Comparison of ENCODE assay signal across 1 cellular context in genomic region chr10:30502266-30503058, GRCh38.
TF ChIP-seq lines count a peak whose summit lies in the region.

No MANE protein-coding gene starts in this region.

TF ChIP-seq in K562, 482 proteins besides CTCF, POLR2A, EP300 and RAD21 (continued from another document and continues in another):
- no peak for TF ChIP-seq GTF2B (IDR thresholded peaks at IDR 0.05; ENCODE audit: extremely low read depth, insufficient read length)
- TF ChIP-seq CBFB (CRISPR knock-in tag; IDR thresholded peaks at IDR 0.05): no peak
- TF ChIP-seq RCOR1 (IDR thresholded peaks at IDR 0.05; ENCODE audit: borderline replicate concordance in 1 of 2, low read depth in 2 of 2, low read length in 2 of 2): peak in 1 of 2 experiments; percentile 77; a peak in 2 of 4 replicates
- no peak for TF ChIP-seq NBN (IDR thresholded peaks at IDR 0.05; ENCODE audit: low read depth)
- no peak for TF ChIP-seq ARNT (IDR thresholded peaks at IDR 0.05)
- peak; percentile 36; the same call in 1 of the 2 replicates for TF ChIP-seq ADNP (tag; IDR thresholded peaks at IDR 0.05)
- TF ChIP-seq ZNF592 (IDR thresholded peaks at IDR 0.05): 0 out of 2 replicates have a peak, but pooled peaks have one; percentile 28
- no peak for TF ChIP-seq ZFPM2 (CRISPR knock-in tag; IDR thresholded peaks at IDR 0.05)
- TF ChIP-seq ZBTB40 (IDR thresholded peaks at IDR 0.05): no peak
- TF ChIP-seq ZBTB40 (CRISPR knock-in tag; IDR thresholded peaks at IDR 0.05): no peak
- no peak for TF ChIP-seq ERF (CRISPR knock-in tag; IDR thresholded peaks at IDR 0.05)
- TF ChIP-seq E2F6 (IDR thresholded peaks at IDR 0.05; ENCODE audit: borderline replicate concordance in 1 of 2, extremely low read depth in 1 of 2, insufficient read depth in 1 of 2, insufficient read length in 1 of 2, low read depth in 1 of 2, low read length in 1 of 2, poor library complexity in 1 of 2, severe bottlenecking in 1 of 2): peak in 1 of 2 experiments; percentile 23
- TF ChIP-seq ZBTB34 (CRISPR knock-in tag; IDR thresholded peaks at IDR 0.05): no peak
- TF ChIP-seq GMEB1 (CRISPR knock-in tag; IDR thresholded peaks at IDR 0.05): no peak
- no peak for TF ChIP-seq BCOR (IDR thresholded peaks at IDR 0.05)
- no peak for TF ChIP-seq ZNF232 (CRISPR knock-in tag; IDR thresholded peaks at IDR 0.05)
- no peak for TF ChIP-seq ILK (tag; IDR thresholded peaks at IDR 0.05; ENCODE audit: borderline replicate concordance, low read depth)
- no peak for TF ChIP-seq HDGF (IDR thresholded peaks at IDR 0.05)
- TF ChIP-seq ZNF121 (CRISPR knock-in tag; conservative IDR thresholded peaks at IDR 0.05): no peak
- TF ChIP-seq TAL1 (IDR thresholded peaks at IDR 0.05): peak; percentile 28; the same call in 1 of the 2 replicates
- TF ChIP-seq ELK3 (CRISPR knock-in tag; IDR thresholded peaks at IDR 0.05): no peak
- TF ChIP-seq SMAD4 (CRISPR knock-in tag; conservative IDR thresholded peaks at IDR 0.05): 0 out of 2 replicates have a peak, but pooled peaks have one; percentile 12
- TF ChIP-seq MEF2D (tag; conservative IDR thresholded peaks at IDR 0.05; ENCODE audit: low read depth): no peak
- TF ChIP-seq MCM7 (IDR thresholded peaks at IDR 0.05): no peak
- TF ChIP-seq LEF1 (IDR thresholded peaks at IDR 0.05): peak; percentile 38; the same call in 1 of the 2 replicates
- TF ChIP-seq ZNF551 (CRISPR knock-in tag; IDR thresholded peaks at IDR 0.05): no peak
- TF ChIP-seq PREB (CRISPR knock-in tag; IDR thresholded peaks at IDR 0.05): no peak
- TF ChIP-seq SPI1 (IDR thresholded peaks at IDR 0.05; ENCODE audit: borderline replicate concordance, low read depth, low read length): peak; percentile 32; the same call in 1 of the 2 replicates
- TF ChIP-seq RBM22 (IDR thresholded peaks at IDR 0.05; ENCODE audit: low read depth, low read length, poor library complexity, severe bottlenecking): no peak
- no peak for TF ChIP-seq BMI1 (IDR thresholded peaks at IDR 0.05; ENCODE audit: low read length)
- 0 out of 2 replicates have a peak, but pooled peaks have one; percentile 27 for TF ChIP-seq FOSL1 (tag; conservative IDR thresholded peaks at IDR 0.05)
- TF ChIP-seq NR0B1 (IDR thresholded peaks at IDR 0.05; ENCODE audit: partially characterized antibody): no peak
- TF ChIP-seq KDM1A (IDR thresholded peaks at IDR 0.05): no peak
- 0 out of 2 replicates have a peak, but pooled peaks have one; percentile 24 for TF ChIP-seq ZNF197 (CRISPR knock-in tag; IDR thresholded peaks at IDR 0.05; ENCODE audit: low read depth)
- peak in 1 of 2 experiments; percentile 53; a peak in 3 of 4 replicates for TF ChIP-seq NRF1 (conservative IDR thresholded peaks at IDR 0.05 in 1 of 2, IDR thresholded peaks at IDR 0.05 in 1 of 2)
- TF ChIP-seq ZNF140 (CRISPR knock-in tag; IDR thresholded peaks at IDR 0.05): no peak
